17 cellular contexts compared by ENCODE assay signal in genomic region chr11:47325271-47326041, GRCh38. TPM values are rescaled to one million over a fixed set of nuclear protein-coding genes. Genes with fewer than 3 reads are reported as not detected.
DNase-seq lines count a peak whose midpoint lies in the region; ATAC-seq and TF ChIP-seq lines count a peak whose summit lies in the region.
"Had no signal": no experiment of that assay in that cellular context is flagged by ENCODE, and none has a peak within 500 bp of the region (broad histone marks: within the 10 kb centered on the region; RNA-seq: fewer than 3 reads in every experiment).

No MANE protein-coding gene starts in this region.

- H2AFZ ChIP-seq in KMS-11 (ENCODE audit: low read depth) (no peak overlapping the region; the same call in 1 of the 2 replicates), hepatocyte (no peak overlapping the region)

- CTCF ChIA-PET in CD4-positive, alpha-beta T cell (lab: Charles Lee) = no interaction called here

- H3K36me3 Mint-ChIP-seq in CD4-positive, alpha-beta T cell (ENCODE audit: low read depth) = peaks cover 71% of the 10 kb centered on the region
- peaks cover 37% of the 10 kb centered on the region for H3K36me3 Mint-ChIP-seq in activated T-helper 2 cell treated with anti-CD3 and anti-CD28 coated beads, Interferon-gamma antibody, Interleukin-2, Interleukin-4, amounts not matched to agents 10 μg/mL and 5 μg/mL and 100 μg/mL, durations not matched to agents 14 hours and 24 hours and 36 hours (ENCODE audit: low read depth)

- intact Hi-C loops in CD4-positive, alpha-beta T cell (cut with DNase I, micrococcal nuclease) = no loop called here
- intact Hi-C loops in activated T-helper 2 cell treated with anti-CD3 and anti-CD28 coated beads, Interferon-gamma antibody, Interleukin-2, Interleukin-4, amounts not matched to agents 10 μg/mL and 5 μg/mL and 100 μg/mL, durations not matched to agents 14 hours and 24 hours and 36 hours (cut with micrococcal nuclease) = no loop called here
- intact Hi-C loops in left colon (cut with DNase I, micrococcal nuclease) = no loop called here

- H3K79me2 ChIP-seq in KMS-11 (ENCODE audit: insufficient read depth, low read depth) = no peaks in the 10 kb centered on the region
- no peaks in the 10 kb centered on the region for H3K79me2 ChIP-seq in hepatocyte

- no peak for DNase-seq in CD4-positive, alpha-beta T cell
- no peak for DNase-seq in activated T-helper 2 cell treated with anti-CD3 and anti-CD28 coated beads, Interferon-gamma antibody, Interleukin-2, Interleukin-4, amounts not matched to agents 10 μg/mL and 5 μg/mL and 100 μg/mL, durations not matched to agents 14 hours and 24 hours and 36 hours (ENCODE audit: low spot score)
- DNase-seq in left colon (peak in 1 of 2 donors; percentile 54), hepatocyte (ENCODE audit: low spot score) (no peak), ACHN (no peak)
- DNase-seq: activated CD4-positive, alpha-beta T cell treated with anti-CD3 and anti-CD28 coated beads for 48 hours; GF-D8; NCI-H446; stimulated activated CD4-positive, alpha-beta T cell treated with anti-CD3 and anti-CD28 coated beads, Interleukin-2, amount 100 ng/mL, for 24 hours; stimulated activated CD8-positive, alpha-beta memory T cell treated with anti-CD3 and anti-CD28 coated beads, Interleukin-4, amount 100 ng/mL, for 48 hours; trophoblast cell had no signal

- POLR2A ChIA-PET in CD4-positive, alpha-beta T cell (lab: Charles Lee) = no interaction called here

- H3K36me3 ChIP-seq in KMS-11 (ENCODE audit: insufficient read depth) (no peaks in the 10 kb centered on the region), hepatocyte (replicated peaks; ENCODE audit: insufficient read depth, low read depth) (no peaks in the 10 kb centered on the region)

- ATAC-seq in CD4-positive, alpha-beta T cell (ENCODE audit: poor library complexity) = no peak
- ATAC-seq in left colon (peak; percentile 50), HG02970 (IDR thresholded peaks at IDR 0.05; ENCODE audit: low FRiP score, unreplicated experiment) (no peak)
- ATAC-seq: natural killer cell treated with Interleukin-12 subunit alpha and Interleukin-12 subunit beta and Interleukin-15 and Interleukin-18, amount 100 ng/mL, for 72 hours had no signal

- no peaks in the 10 kb centered on the region for H3K9me3 ChIP-seq in CD4-positive, alpha-beta T cell (ENCODE audit: control insufficient read depth, low read length)
- H3K9me3 ChIP-seq in hepatocyte (ENCODE audit: low read depth) = no peaks in the 10 kb centered on the region

- H3K27me3 ChIP-seq in CD4-positive, alpha-beta T cell (ENCODE audit: control insufficient read depth, insufficient read depth, low read length) = no peaks in the 10 kb centered on the region
- H3K27me3 ChIP-seq in KMS-11 (ENCODE audit: insufficient read depth, low read depth) = no peaks in the 10 kb centered on the region
- no peaks in the 10 kb centered on the region for H3K27me3 ChIP-seq in hepatocyte

- H3K4me1 Mint-ChIP-seq in CD4-positive, alpha-beta T cell (ENCODE audit: low read depth) = no peaks in the 10 kb centered on the region
- H3K4me1 Mint-ChIP-seq in activated T-helper 2 cell treated with anti-CD3 and anti-CD28 coated beads, Interferon-gamma antibody, Interleukin-2, Interleukin-4, amounts not matched to agents 10 μg/mL and 5 μg/mL and 100 μg/mL, durations not matched to agents 14 hours and 24 hours and 36 hours (ENCODE audit: low read depth) = no peaks in the 10 kb centered on the region

- no peak overlapping the region for H3K27ac ChIP-seq in CD4-positive, alpha-beta T cell (ENCODE audit: low read depth, low read length)
- H3K27ac ChIP-seq in KMS-11 (peak overlapping the region; percentile 24; the same call in 1 of the 2 replicates), hepatocyte (no peak overlapping the region)

- 95% methylated on average over 15 of the region's 15 CpGs for WGBS in hepatocyte (ENCODE audit: low lambda C conversion rate, missing lambda C conversion rate)

- no peak overlapping the region; the same call in 1 of the 2 replicates for H3K9ac ChIP-seq in KMS-11

- H4K20me1 ChIP-seq in KMS-11 (ENCODE audit: insufficient read depth) = no peaks in the 10 kb centered on the region
- no peaks in the 10 kb centered on the region for H4K20me1 ChIP-seq in hepatocyte (ENCODE audit: insufficient read depth, poor library complexity, severe bottlenecking)

- in situ Hi-C loops in ACHN (cut with HindIII; ENCODE audit: low pct_ligation_motif_present, low pct_unique_long_range_greater_than_20kb, low sequenced_read_pairs) = no loop called here

- H3K27ac Mint-ChIP-seq in CD4-positive, alpha-beta T cell = peak overlapping the region; percentile 60
- H3K27ac Mint-ChIP-seq in activated T-helper 2 cell treated with anti-CD3 and anti-CD28 coated beads, Interferon-gamma antibody, Interleukin-2, Interleukin-4, amounts not matched to agents 10 μg/mL and 5 μg/mL and 100 μg/mL, durations not matched to agents 14 hours and 24 hours and 36 hours = peak overlapping the region; percentile 57
- H3K27ac Mint-ChIP-seq: activated T-helper 1 cell treated with anti-CD3 and anti-CD28 coated beads, Interleukin-12 subunit alpha, Interleukin-12 subunit beta, Interleukin-2, Interleukin-4 antibody, amounts not matched to agents 30 ng/mL and 10 ng/mL and 1 ng/mL, durations not matched to agents 14 hours and 24 hours and 36 hours; T-helper 1 cell treated with Interleukin-12 subunit alpha and Interleukin-12 subunit beta and Interleukin-4 antibody, amounts not matched to agents 30 μg/mL and 1 μg/mL, for 36 hours had no signal

- peaks cover 19% of the 10 kb centered on the region for H3K4me1 ChIP-seq in KMS-11 (ENCODE audit: low read depth, poor library complexity, severe bottlenecking)
- no peaks in the 10 kb centered on the region for H3K4me1 ChIP-seq in hepatocyte (ENCODE audit: insufficient read depth)

- no peaks in the 10 kb centered on the region for H3K27me3 Mint-ChIP-seq in CD4-positive, alpha-beta T cell
- H3K27me3 Mint-ChIP-seq in activated T-helper 2 cell treated with anti-CD3 and anti-CD28 coated beads, Interferon-gamma antibody, Interleukin-2, Interleukin-4, amounts not matched to agents 10 μg/mL and 5 μg/mL and 100 μg/mL, durations not matched to agents 14 hours and 24 hours and 36 hours (ENCODE audit: low read depth) = no peaks in the 10 kb centered on the region
- H3K27me3 Mint-ChIP-seq: natural killer cell treated with Interleukin-12 subunit alpha and Interleukin-12 subunit beta and Interleukin-15 and Interleukin-18, amount 100 ng/mL, for 72 hours had no signal

- H3K4me3 Mint-ChIP-seq in CD4-positive, alpha-beta T cell = no peak overlapping the region
- no peak overlapping the region for H3K4me3 Mint-ChIP-seq in activated T-helper 2 cell treated with anti-CD3 and anti-CD28 coated beads, Interferon-gamma antibody, Interleukin-2, Interleukin-4, amounts not matched to agents 10 μg/mL and 5 μg/mL and 100 μg/mL, durations not matched to agents 14 hours and 24 hours and 36 hours (ENCODE audit: low read depth)
- H3K4me3 Mint-ChIP-seq: activated T-helper 1 cell treated with anti-CD3 and anti-CD28 coated beads, Interleukin-12 subunit alpha, Interleukin-12 subunit beta, Interleukin-2, Interleukin-4 antibody, amounts not matched to agents 30 ng/mL and 10 ng/mL and 1 ng/mL, durations not matched to agents 14 hours and 24 hours and 36 hours; natural killer cell treated with Interleukin-12 subunit alpha and Interleukin-12 subunit beta and Interleukin-15 and Interleukin-18, amount 100 ng/mL, for 72 hours; T-helper 1 cell treated with Interleukin-12 subunit alpha and Interleukin-12 subunit beta and Interleukin-4 antibody, amounts not matched to agents 30 μg/mL and 1 μg/mL, for 36 hours had no signal

- no peaks in the 10 kb centered on the region for H3K9me3 Mint-ChIP-seq in CD4-positive, alpha-beta T cell
- H3K9me3 Mint-ChIP-seq in activated T-helper 2 cell treated with anti-CD3 and anti-CD28 coated beads, Interferon-gamma antibody, Interleukin-2, Interleukin-4, amounts not matched to agents 10 μg/mL and 5 μg/mL and 100 μg/mL, durations not matched to agents 14 hours and 24 hours and 36 hours = no peaks in the 10 kb centered on the region
- H3K9me3 Mint-ChIP-seq: activated T-helper 1 cell treated with anti-CD3 and anti-CD28 coated beads, Interleukin-12 subunit alpha, Interleukin-12 subunit beta, Interleukin-2, Interleukin-4 antibody, amounts not matched to agents 30 ng/mL and 10 ng/mL and 1 ng/mL, durations not matched to agents 14 hours and 24 hours and 36 hours; natural killer cell treated with Interleukin-12 subunit alpha and Interleukin-12 subunit beta and Interleukin-15 and Interleukin-18, amount 100 ng/mL, for 72 hours; T-helper 1 cell treated with Interleukin-12 subunit alpha and Interleukin-12 subunit beta and Interleukin-4 antibody, amounts not matched to agents 30 μg/mL and 1 μg/mL, for 36 hours had no signal

- H3K4me3 ChIP-seq in KMS-11 (IDR thresholded peaks at IDR 0.05; ENCODE audit: insufficient read depth, low read depth, low read length) = no peak overlapping the region
- H3K4me3 ChIP-seq in hepatocyte = no peak overlapping the region

- H3K9me2 ChIP-seq in hepatocyte (replicated peaks; ENCODE audit: insufficient read depth) = no peaks in the 10 kb centered on the region

- TF ChIP-seq CTCF in CD4-positive, alpha-beta T cell (IDR thresholded peaks at IDR 0.05) = no peak
- TF ChIP-seq CTCF in KMS-11 (conservative IDR thresholded peaks at IDR 0.05; ENCODE audit: low read depth, low read length) (no peak), hepatocyte (IDR thresholded peaks at IDR 0.05; ENCODE audit: poor library complexity) (no peak)

- peak overlapping the region; percentile 37; the same call in 1 of the 2 replicates for H3K4me2 ChIP-seq in KMS-11
- no peak overlapping the region for H3K4me2 ChIP-seq in hepatocyte

RNA-seq across cellular contexts. Expression of gene MYBPC3, which starts 27.0 kb away (rescaled TPM):
- not detected for total RNA-seq in CD4-positive, alpha-beta T cell
- not detected in 2 replicates for total RNA-seq in activated T-helper 2 cell treated with anti-CD3 and anti-CD28 coated beads, Interferon-gamma antibody, Interleukin-2, Interleukin-4, amounts not matched to agents 10 μg/mL and 5 μg/mL and 100 μg/mL, durations not matched to agents 14 hours and 24 hours and 36 hours
- not detected for total RNA-seq in left colon
- 0.68 and 1.4 TPM in 2 replicates for total RNA-seq in hepatocyte
- polyA plus RNA-seq in hepatocyte = 0.51 and 0.75 TPM in 2 replicates
- total RNA-seq: activated T-helper 1 cell treated with anti-CD3 and anti-CD28 coated beads, Interleukin-12 subunit alpha, Interleukin-12 subunit beta, Interleukin-2, Interleukin-4 antibody, amounts not matched to agents 30 ng/mL and 10 ng/mL and 1 ng/mL, durations not matched to agents 14 hours and 24 hours and 36 hours; M059J; natural killer cell treated with Interleukin-12 subunit alpha and Interleukin-12 subunit beta and Interleukin-15 and Interleukin-18, amount 100 ng/mL, for 72 hours had no signal

RNA-seq across cellular contexts. Expression of gene SPI1, which starts 52.9 kb away (rescaled TPM):
- 1 to 10 TPM; 4.9 to 5.9 TPM for total RNA-seq in CD4-positive, alpha-beta T cell
- 0.11 TPM in 1 of 2 replicates, not detected in the other for total RNA-seq in activated T-helper 2 cell treated with anti-CD3 and anti-CD28 coated beads, Interferon-gamma antibody, Interleukin-2, Interleukin-4, amounts not matched to agents 10 μg/mL and 5 μg/mL and 100 μg/mL, durations not matched to agents 14 hours and 24 hours and 36 hours
- total RNA-seq in left colon = 10 to 100 TPM in 1 of 2 donors, 1 to 10 TPM in 1; 5.0 to 15.8 TPM
- 0.13 and 1.1 TPM in 2 replicates for total RNA-seq in hepatocyte
- 2.0 and 3.3 TPM in 2 replicates for polyA plus RNA-seq in hepatocyte
- total RNA-seq: activated T-helper 1 cell treated with anti-CD3 and anti-CD28 coated beads, Interleukin-12 subunit alpha, Interleukin-12 subunit beta, Interleukin-2, Interleukin-4 antibody, amounts not matched to agents 30 ng/mL and 10 ng/mL and 1 ng/mL, durations not matched to agents 14 hours and 24 hours and 36 hours; M059J had no signal

RNA-seq across cellular contexts. Expression of gene MADD, which starts 55.5 kb away (rescaled TPM):
- total RNA-seq in CD4-positive, alpha-beta T cell = 100 to 1,000 TPM; 161 to 178 TPM
- total RNA-seq in activated T-helper 2 cell treated with anti-CD3 and anti-CD28 coated beads, Interferon-gamma antibody, Interleukin-2, Interleukin-4, amounts not matched to agents 10 μg/mL and 5 μg/mL and 100 μg/mL, durations not matched to agents 14 hours and 24 hours and 36 hours = 83.2 and 89.4 TPM in 2 replicates
- total RNA-seq in left colon (10 to 100 TPM; 50.8 to 61.6 TPM), hepatocyte (19.1 and 28.0 TPM in 2 replicates)
- 17.6 and 19.6 TPM in 2 replicates for polyA plus RNA-seq in hepatocyte
